ENCODE assay signal across 1 cellular context in genomic region chr11:90589735-90590134, GRCh38.
TF ChIP-seq lines count a peak whose summit lies in the region.

No MANE protein-coding gene starts in this region.

TF ChIP-seq in GM12878, 131 proteins besides CTCF, POLR2A, EP300 and RAD21 (continued from another document):
- no peak for TF ChIP-seq MXI1 (IDR thresholded peaks at IDR 0.05; ENCODE audit: low read depth, low read length)
- TF ChIP-seq ZNF207 (IDR thresholded peaks at IDR 0.05; ENCODE audit: borderline replicate concordance), result no peak
- TF ChIP-seq IKZF2 (IDR thresholded peaks at IDR 0.05), result peak; percentile 17 to 32; a peak in 2 of 4 replicates
